ENCODE assay signal across 17 cellular contexts in genomic region chr12:105980533-105980932, GRCh38.
"Had no signal": no experiment of that assay in that cellular context is flagged by ENCODE, and none has a peak within 500 bp of the region (broad histone marks: within the 10 kb centered on the region; RNA-seq: fewer than 3 reads in every experiment).

No MANE protein-coding gene starts in this region.

- H3K4me2 ChIP-seq: smooth muscle cell had no signal

- H3K9me3 ChIP-seq: heart right ventricle, neutrophil, psoas muscle, suprapubic skin, thyroid gland, upper lobe of left lung, uterus had no signal

- H3K4me3 ChIP-seq: coronary artery, heart right ventricle, psoas muscle, smooth muscle cell, suprapubic skin, thyroid gland, upper lobe of left lung, uterus had no signal

- H3K27me3 ChIP-seq: heart right ventricle, neutrophil, suprapubic skin, thyroid gland, upper lobe of left lung, uterus had no signal

- H3K36me3 Mint-ChIP-seq: naive thymus-derived CD8-positive, alpha-beta T cell had no signal

- H3K36me3 ChIP-seq: heart right ventricle, neutrophil, suprapubic skin, thyroid gland, upper lobe of left lung, uterus had no signal

- DNase-seq: effector CD4-positive, alpha-beta T cell; heart right ventricle; hypothalamus; islet precursor cell; left ventricle myocardium superior; naive thymus-derived CD8-positive, alpha-beta T cell; psoas muscle; retina; stimulated activated CD4-positive, alpha-beta T cell treated with anti-CD3 and anti-CD28 coated beads, Interleukin-2, amount 100 ng/mL, for 48 hours; stimulated activated naive CD4-positive, alpha-beta T cell treated with Interleukin-2 at 50 U/mL for 16 hours; thyroid gland; uterus had no signal

- H3K27ac Mint-ChIP-seq: naive thymus-derived CD8-positive, alpha-beta T cell had no signal

- H3K4me3 Mint-ChIP-seq: naive thymus-derived CD8-positive, alpha-beta T cell had no signal

- H3K4me1 Mint-ChIP-seq: naive thymus-derived CD8-positive, alpha-beta T cell had no signal

- H3K27ac ChIP-seq: coronary artery, neutrophil, psoas muscle, suprapubic skin, thyroid gland, upper lobe of left lung, uterus had no signal

- H3K4me1 ChIP-seq: uterus had no signal

- ATAC-seq: left ventricle myocardium superior; naive thymus-derived CD8-positive, alpha-beta T cell; psoas muscle had no signal
